Comparison of ENCODE assay signal across 25 cellular contexts in genomic region chr4:189507060-189507459, GRCh38.
"Had no signal": no experiment of that assay in that cellular context is flagged by ENCODE, and none has a peak within 500 bp of the region (broad histone marks: within the 10 kb centered on the region; RNA-seq: fewer than 3 reads in every experiment).

No MANE protein-coding gene starts in this region.

- H3K27me3 ChIP-seq: ovary, right atrium auricular region, tibial nerve, uterus had no signal

- ATAC-seq: naive thymus-derived CD4-positive, alpha-beta T cell; natural killer cell treated with Interleukin-12 subunit alpha and Interleukin-12 subunit beta and Interleukin-15 and Interleukin-18, amount 100 ng/mL, for 72 hours; sciatic nerve; stimulated activated memory B cell treated with anti-CD40 and anti-IgM and Interleukin-4, amounts not matched to agents 10 μg/mL and 1 μg/mL and 100 μg/mL, for 72 hours; stimulated activated naive CD8-positive, alpha-beta T cell treated with anti-CD3 and anti-CD28 coated beads, Interleukin-15, amount 100 ng/mL, for 72 hours had no signal

- H3K4me1 ChIP-seq: left ventricle myocardium inferior, right atrium auricular region, tibial nerve, uterus had no signal

- FAIRE-seq: small intestine had no signal

- H3K36me3 ChIP-seq: left ventricle myocardium inferior, ovary, right atrium auricular region, tibial nerve, uterus had no signal

- DNase-seq: hippocampal formation; immature natural killer cell; islet precursor cell; left ventricle myocardium inferior; mesendoderm; naive thymus-derived CD4-positive, alpha-beta T cell; ovary; small intestine; stimulated activated CD4-positive, alpha-beta T cell treated with anti-CD3 and anti-CD28 coated beads, Interleukin-1b, Interleukin-23, amount 100 ng/mL, for 48 hours; stimulated activated CD4-positive, alpha-beta T cell treated with anti-CD3 and anti-CD28 coated beads, Interleukin-2, amount 100 ng/mL, for 48 hours; stimulated activated CD4-positive, alpha-beta T cell treated with anti-CD3 and anti-CD28 coated beads, Interleukin-4, amount 100 ng/mL, for 4 hours; stimulated activated CD8-positive, alpha-beta memory T cell treated with anti-CD3 and anti-CD28 coated beads, Interleukin-4, amount 100 ng/mL, for 48 hours; stimulated activated naive CD4-positive, alpha-beta T cell treated with Interleukin-2 at 50 U/mL for 16 hours; stimulated activated naive CD8-positive, alpha-beta T cell treated with anti-CD3 and anti-CD28 coated beads, Interleukin-15, amount 100 ng/mL, for 72 hours; substantia nigra; uterus had no signal

- H3K36me3 Mint-ChIP-seq: immature natural killer cell; mesothelial cell of epicardium; stimulated activated memory B cell treated with anti-CD40 and anti-IgM and Interleukin-4, amounts not matched to agents 10 μg/mL and 1 μg/mL and 100 μg/mL, for 72 hours had no signal

- H3K27me3 Mint-ChIP-seq: natural killer cell treated with Interleukin-12 subunit alpha and Interleukin-12 subunit beta and Interleukin-15 and Interleukin-18, amount 100 ng/mL, for 72 hours; progenitor cell of endocrine pancreas; stimulated activated memory B cell treated with anti-CD40 and anti-IgM and Interleukin-4, amounts not matched to agents 10 μg/mL and 1 μg/mL and 100 μg/mL, for 72 hours; stimulated activated naive CD8-positive, alpha-beta T cell treated with anti-CD3 and anti-CD28 coated beads, Interleukin-15, amount 100 ng/mL, for 72 hours; type B pancreatic cell had no signal

- H3K9me3 ChIP-seq: ovary, right atrium auricular region, tibial nerve, uterus had no signal

- H3K4me3 Mint-ChIP-seq: immature natural killer cell; mesothelial cell of epicardium; naive thymus-derived CD4-positive, alpha-beta T cell; natural killer cell treated with Interleukin-12 subunit alpha and Interleukin-12 subunit beta and Interleukin-15 and Interleukin-18, amount 100 ng/mL, for 72 hours; stimulated activated memory B cell treated with anti-CD40 and anti-IgM and Interleukin-4, amounts not matched to agents 10 μg/mL and 1 μg/mL and 100 μg/mL, for 72 hours; stimulated activated naive CD8-positive, alpha-beta T cell treated with anti-CD3 and anti-CD28 coated beads, Interleukin-15, amount 100 ng/mL, for 72 hours; type B pancreatic cell had no signal

- H3K4me3 ChIP-seq: left ventricle myocardium inferior, lung, ovary, right atrium auricular region, tibial nerve, uterus had no signal

- H3K27ac Mint-ChIP-seq: immature natural killer cell; mesothelial cell of epicardium; naive thymus-derived CD4-positive, alpha-beta T cell; natural killer cell treated with Interleukin-12 subunit alpha and Interleukin-12 subunit beta and Interleukin-15 and Interleukin-18, amount 100 ng/mL, for 72 hours; progenitor cell of endocrine pancreas; stimulated activated memory B cell treated with anti-CD40 and anti-IgM and Interleukin-4, amounts not matched to agents 10 μg/mL and 1 μg/mL and 100 μg/mL, for 72 hours; stimulated activated naive CD8-positive, alpha-beta T cell treated with anti-CD3 and anti-CD28 coated beads, Interleukin-15, amount 100 ng/mL, for 72 hours; type B pancreatic cell had no signal

- H3K27ac ChIP-seq: left ventricle myocardium inferior, ovary, right atrium auricular region, tibial nerve, uterus had no signal

- H3K4me1 Mint-ChIP-seq: immature natural killer cell; mesothelial cell of epicardium; naive thymus-derived CD4-positive, alpha-beta T cell; stimulated activated memory B cell treated with anti-CD40 and anti-IgM and Interleukin-4, amounts not matched to agents 10 μg/mL and 1 μg/mL and 100 μg/mL, for 72 hours; stimulated activated naive CD8-positive, alpha-beta T cell treated with anti-CD3 and anti-CD28 coated beads, Interleukin-15, amount 100 ng/mL, for 72 hours had no signal
